ENCODE assay signal across 9 cellular contexts in genomic region chr13:110509971-110510786, GRCh38. TPM values are rescaled to one million over a fixed set of nuclear protein-coding genes. Genes with fewer than 3 reads are reported as not detected.
DNase-seq lines count a peak whose midpoint lies in the region; ATAC-seq, FAIRE-seq and TF ChIP-seq lines count a peak whose summit lies in the region.
"Had no signal": no experiment of that assay in that cellular context is flagged by ENCODE, and none has a peak within 500 bp of the region (broad histone marks: within the 10 kb centered on the region; RNA-seq: fewer than 3 reads in every experiment).

No MANE protein-coding gene starts in this region.

- H4K20me1 ChIP-seq in SK-N-SH (ENCODE audit: insufficient read depth) = no peaks in the 10 kb centered on the region

- H3K27me3 ChIP-seq in SK-N-SH (ENCODE audit: insufficient read depth) (no peaks in the 10 kb centered on the region), testis (no peaks in the 10 kb centered on the region), MG63 (no peaks in the 10 kb centered on the region)
- H3K27me3 ChIP-seq: Peyer's patch had no signal

- no peak overlapping the region for H3K4me3 ChIP-seq in SK-N-SH (ENCODE audit: low read depth in 2 of 2, low read length in 1 of 2)
- no peak overlapping the region for H3K4me3 ChIP-seq in coronary artery
- no peak overlapping the region for H3K4me3 ChIP-seq in testis
- H3K4me3 ChIP-seq in MG63 = no peak overlapping the region
- H3K4me3 ChIP-seq: Peyer's patch had no signal

- TF ChIP-seq RAD21 in SK-N-SH (IDR thresholded peaks at IDR 0.05; ENCODE audit: low read length) = no peak

- no peak for TF ChIP-seq POLR2A in testis (IDR thresholded peaks at IDR 0.05)

- intact Hi-C loops in testis (cut with DNase I; ENCODE audit: low total_unique reads) = no loop called here

- CTCF ChIA-PET in SK-N-SH (lab: Yijun Ruan, JAX) = no interaction called here

- peaks cover 30 to 38% of the 10 kb centered on the region in 2 experiments for H3K36me3 ChIP-seq in SK-N-SH (replicated peaks in 1 of 2; ENCODE audit: control insufficient read depth in 1 of 2, insufficient read depth in 2 of 2, low read length in 1 of 2)
- no peaks in the 10 kb centered on the region for H3K36me3 ChIP-seq in testis (ENCODE audit: low read depth, missing control alignments)
- no peaks in the 10 kb centered on the region for H3K36me3 ChIP-seq in MG63

- peaks cover 9% of the 10 kb centered on the region for H3F3A ChIP-seq in SK-N-SH (replicated peaks; ENCODE audit: insufficient read depth)

- FAIRE-seq in HTR-8/SVneo (lab: Jason Lieb, UNC) = peak; percentile 52

- no peak overlapping the region for H3K9ac ChIP-seq in SK-N-SH

- no peak for DNase-seq in SK-N-SH
- no peak for DNase-seq in HTR-8/SVneo (ENCODE audit: insufficient read length, low spot score)
- no peak for DNase-seq in coronary artery (ENCODE audit: low spot score)
- peak; percentile 54 for DNase-seq in testis
- DNase-seq in left lobe of liver (ENCODE audit: low spot score) = no peak
- no peak for DNase-seq in effector CD4-positive, alpha-beta T cell
- DNase-seq in MG63 = no peak

- TF ChIP-seq EP300 in SK-N-SH (IDR thresholded peaks at IDR 0.05; ENCODE audit: borderline replicate concordance in 1 of 2, low read depth in 1 of 2, low read length in 1 of 2) = no peak

- peak; percentile 34 for ATAC-seq in SK-N-SH treated with all-trans-retinoic acid at 6 μM for 48 hours
- no peak for ATAC-seq in left lobe of liver

- WGBS in SK-N-SH (ENCODE audit: low lambda C conversion rate) = 84% methylated on average over 18 of the region's 18 CpGs
- 46 to 63% methylated on average over 18 of the region's 18 CpGs for WGBS in testis, 2 donors

- H3K4me1 ChIP-seq in SK-N-SH (ENCODE audit: control insufficient read depth in 1 of 2, insufficient read depth in 2 of 2, low read depth in 1 of 2, low read length in 1 of 2) = no peaks in the 10 kb centered on the region; a peak in 1 of 4 replicates
- peaks cover 19% of the 10 kb centered on the region for H3K4me1 ChIP-seq in testis

- no peak overlapping the region for H2AFZ ChIP-seq in SK-N-SH (ENCODE audit: low read depth)

- H3K4me2 ChIP-seq in SK-N-SH = no peak overlapping the region

- H3K79me2 ChIP-seq in SK-N-SH (ENCODE audit: insufficient read depth) = no peaks in the 10 kb centered on the region

- TF ChIP-seq CTCF in SK-N-SH (IDR thresholded peaks at IDR 0.05) (no peak), coronary artery (IDR thresholded peaks at IDR 0.05) (no peak), testis (IDR thresholded peaks at IDR 0.05) (no peak)

- H3K9me3 ChIP-seq in SK-N-SH = no peaks in the 10 kb centered on the region
- no peaks in the 10 kb centered on the region for H3K9me3 ChIP-seq in testis
- H3K9me3 ChIP-seq in MG63 = no peaks in the 10 kb centered on the region
- H3K9me3 ChIP-seq: Peyer's patch had no signal

- H3K27ac ChIP-seq in SK-N-SH (ENCODE audit: low read depth in 2 of 2, low read length in 1 of 2) = no peak overlapping the region; a peak in 1 of 4 replicates
- peak overlapping the region; percentile 34 to 72 for H3K27ac ChIP-seq in coronary artery
- no peak overlapping the region for H3K27ac ChIP-seq in testis

- no peaks in the 10 kb centered on the region for H3K9me2 ChIP-seq in SK-N-SH

- POLR2A ChIA-PET in SK-N-SH (lab: Yijun Ruan, JAX) = no interaction called here

TF ChIP-seq in SK-N-SH treated with all-trans-retinoic acid at 6 μM for 48 hours, 23 proteins besides CTCF, POLR2A, EP300 and RAD21:
- TF ChIP-seq RARB (CRISPR knock-in tag; IDR thresholded peaks at IDR 0.05) = no peak
- TF ChIP-seq ZNF565 (CRISPR knock-in tag; conservative IDR thresholded peaks at IDR 0.05; ENCODE audit: low read depth) = no peak
- TF ChIP-seq SNAI2 (CRISPR knock-in tag; IDR thresholded peaks at IDR 0.05) = no peak

TF ChIP-seq in SK-N-SH, 30 proteins besides CTCF, POLR2A, EP300 and RAD21:
- no peak for TF ChIP-seq GATA2 (CRISPR knock-in tag; IDR thresholded peaks at IDR 0.05)

RNA-seq across cellular contexts. Expression of gene RAB20, which starts 51.3 kb away (rescaled TPM):
- 4.9 and 5.2 TPM in 2 replicates for polyA plus RNA-seq in SK-N-SH (2012; rRNA removed)
- 4.8 and 5.3 TPM in 2 replicates for polyA plus RNA-seq in SK-N-SH (2012; cell fraction: cytosol; rRNA removed)
- polyA plus RNA-seq in SK-N-SH (2012; cell fraction: nucleus; rRNA removed) = 2.7 and 3.6 TPM in 2 replicates
- 10 to 100 TPM; 27.2 to 41.1 TPM for total RNA-seq in testis
- polyA plus RNA-seq in testis (ENCODE audit: insufficient read depth, low read depth, low replicate concordance) = 22.0 TPM
- 12.3 TPM for total RNA-seq in left lobe of liver
- total RNA-seq in MG63 (2014; rRNA removed; shearing (Covaris generic); ENCODE audit: low replicate concordance) = 0.36 and 1.3 TPM in 2 replicates

Comparison
In these comparisons a context has a peak if more than half of its experiments do, and no peak if none do; other contexts are left out.
1. H3K27ac ChIP-seq: peak in coronary artery (2 of 2); none in SK-N-SH (0 of 2) and testis (0 of 2).